ENCODE assay signal across 29 cellular contexts in the genomic region with DNA sequence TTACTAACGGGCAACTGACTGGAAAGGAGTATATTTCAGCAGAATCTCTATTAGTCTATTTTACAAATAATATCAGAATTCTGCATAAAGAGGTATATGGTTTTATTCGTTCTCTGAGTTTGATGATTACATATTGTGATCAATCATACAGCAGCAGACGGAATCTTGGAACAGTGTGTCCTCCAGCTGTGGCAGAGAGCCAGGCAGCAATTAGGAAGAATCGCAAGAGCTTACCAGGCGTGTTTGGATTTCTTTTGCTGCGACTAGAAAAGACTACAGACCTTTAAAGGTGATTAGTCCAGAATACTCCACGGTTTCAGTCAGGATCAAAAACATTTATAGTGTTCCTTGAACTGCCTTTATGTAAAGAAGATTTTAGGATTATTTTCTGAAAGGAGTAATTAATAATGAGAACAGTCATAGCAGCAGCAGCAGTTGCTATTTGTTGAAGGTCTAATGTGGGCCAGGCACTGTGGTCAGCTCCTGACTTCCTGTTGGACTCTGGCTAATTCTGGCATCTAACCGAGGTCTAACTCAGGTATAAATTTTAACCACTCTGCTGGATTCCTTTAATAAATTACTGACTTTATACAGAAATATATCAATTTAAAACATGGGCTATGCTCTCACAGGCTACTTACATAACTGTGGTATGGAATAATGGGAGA.
DNase-seq lines count a peak whose midpoint lies in the region; ATAC-seq, FAIRE-seq and TF ChIP-seq lines count a peak whose summit lies in the region.
"Had no signal": no experiment of that assay in that cellular context is flagged by ENCODE, and none has a peak within 500 bp of the region (broad histone marks: within the 10 kb centered on the region; RNA-seq: fewer than 3 reads in every experiment).

No MANE protein-coding gene starts in this region.

- no peak overlapping the region for H3K4me2 ChIP-seq in osteoblast (ENCODE audit: insufficient read depth, low read length)
- H3K4me2 ChIP-seq: BLaER1, GM23338 had no signal

- no peaks in the 10 kb centered on the region for H3K79me2 ChIP-seq in osteoblast (ENCODE audit: insufficient read depth, low read length)

- no peak overlapping the region for H3K27ac ChIP-seq in small intestine (ENCODE audit: low read depth in 1 of 2, low read length in 1 of 2)
- no peak overlapping the region for H3K27ac ChIP-seq in osteoblast (ENCODE audit: low read depth, low read length)
- H3K27ac ChIP-seq: BLaER1, coronary artery, Peyer's patch, psoas muscle, upper lobe of right lung, WERI-Rb-1 had no signal

- no peaks in the 10 kb centered on the region for H4K20me1 ChIP-seq in osteoblast (ENCODE audit: insufficient read depth, low read length)
- H4K20me1 ChIP-seq: BLaER1 had no signal

- no peaks in the 10 kb centered on the region for H3K9me3 ChIP-seq in small intestine (ENCODE audit: control insufficient read depth, low read depth)
- no peaks in the 10 kb centered on the region for H3K9me3 ChIP-seq in osteoblast (ENCODE audit: low read depth, low read length)
- H3K9me3 ChIP-seq: BLaER1, Peyer's patch, psoas muscle, upper lobe of right lung had no signal

- H3K27me3 ChIP-seq in small intestine (ENCODE audit: control insufficient read depth in 2 of 2, insufficient read depth in 2 of 2, low read length in 2 of 2): no peaks in the 10 kb centered on the region
- H3K27me3 ChIP-seq in osteoblast (ENCODE audit: insufficient read depth, low read length): no peaks in the 10 kb centered on the region
- H3K27me3 ChIP-seq: Peyer's patch, upper lobe of right lung had no signal

- 16 to 41% (median 38%) methylated on average over 8 of the region's 8 CpGs for WGBS in small intestine, 3 donors

- DNase-seq in NCI-H1105 treated with DMSO at 0.1 percent for 48 hours (lab: John Stamatoyannopoulos, UW): peak; percentile 54
- peak; percentile 58 for DNase-seq in amniotic epithelial cell (ENCODE audit: low read depth)
- peak; percentile 22 for DNase-seq in fibroblast of the aortic adventitia (ENCODE audit: low read depth)
- peak; percentile 1 for DNase-seq in small intestine
- no peak for DNase-seq in osteoblast (ENCODE audit: insufficient read length, low spot score, missing footprints)
- DNase-seq: activated CD4-positive, alpha-beta T cell treated with anti-CD3 and anti-CD28 coated beads for 48 hours; activated T-cell treated with anti-CD3 and anti-CD28 coated beads for 4 hours; DMS53; effector memory CD4-positive, alpha-beta T cell; erythroblast; foreskin melanocyte; GDM1; naive B cell; NCI-H1092 treated with DMSO at 0.1 percent for 48 hours; NCI-H187 treated with DMSO at 0.1 percent for 48 hours; NCI-H526; Peyer's patch; psoas muscle; SHP77 treated with DMSO at 0.1 percent for 48 hours; substantia nigra; T-helper 9 cell; upper lobe of right lung; WERI-Rb-1 had no signal

- H2AFZ ChIP-seq in osteoblast (ENCODE audit: low read length): no peak overlapping the region
- H2AFZ ChIP-seq: GM23338 had no signal

- no peak overlapping the region for H3K4me3 ChIP-seq in fibroblast of the aortic adventitia (ENCODE audit: low read depth, low read length)
- H3K4me3 ChIP-seq in small intestine (ENCODE audit: low read depth in 1 of 2, low read length in 2 of 2): no peak overlapping the region
- no peak overlapping the region for H3K4me3 ChIP-seq in osteoblast (ENCODE audit: insufficient read depth, low read length)
- H3K4me3 ChIP-seq: BLaER1, coronary artery, GM23338, Peyer's patch, psoas muscle, upper lobe of right lung had no signal

- no peak for TF ChIP-seq CTCF in fibroblast of the aortic adventitia (IDR thresholded peaks at IDR 0.05; ENCODE audit: insufficient read depth, low read length)
- TF ChIP-seq CTCF in osteoblast (IDR thresholded peaks at IDR 0.05; ENCODE audit: extremely low read depth, low read depth, low read length): no peak

- FAIRE-seq in small intestine (lab: Jason Lieb, UNC): no peak

- ATAC-seq in HG03025 (IDR thresholded peaks at IDR 0.05; ENCODE audit: low FRiP score, unreplicated experiment) (no peak), GM18870 (IDR thresholded peaks at IDR 0.05; ENCODE audit: unreplicated experiment) (no peak)
- ATAC-seq: GM23338; psoas muscle; stimulated activated memory B cell treated with anti-CD40 and anti-IgM and Interleukin-4, amounts not matched to agents 10 μg/mL and 1 μg/mL and 100 μg/mL, for 72 hours; upper lobe of right lung had no signal

- no peaks in the 10 kb centered on the region for H3K4me1 ChIP-seq in small intestine (ENCODE audit: control insufficient read depth in 2 of 2, insufficient read depth in 1 of 2, low read depth in 1 of 2, low read length in 1 of 2)
- H3K4me1 ChIP-seq in osteoblast (ENCODE audit: insufficient read depth, low read length): no peaks in the 10 kb centered on the region
- H3K4me1 ChIP-seq: BLaER1, Peyer's patch, psoas muscle, upper lobe of right lung had no signal

- H3K36me3 ChIP-seq in small intestine (ENCODE audit: control insufficient read depth in 2 of 2, insufficient read depth in 2 of 2, low read length in 2 of 2) (no peaks in the 10 kb centered on the region), osteoblast (ENCODE audit: insufficient read depth, low read length) (no peaks in the 10 kb centered on the region)
- H3K36me3 ChIP-seq: BLaER1, Peyer's patch, upper lobe of right lung, WERI-Rb-1 had no signal
